In genomic region chr3:24525022-24525421, GRCh38 we compare ENCODE assay signal across 23 cellular contexts. TPM values are rescaled to one million over a fixed set of nuclear protein-coding genes. Genes with fewer than 3 reads are reported as not detected.
DNase-seq lines count a peak whose midpoint lies in the region; ATAC-seq, FAIRE-seq and TF ChIP-seq lines count a peak whose summit lies in the region.
"Had no signal": no experiment of that assay in that cellular context is flagged by ENCODE, and none has a peak within 500 bp of the region (broad histone marks: within the 10 kb centered on the region; RNA-seq: fewer than 3 reads in every experiment).

No MANE protein-coding gene starts in this region.

- no peak overlapping the region for H3K18ac ChIP-seq in mesendoderm (ENCODE audit: low read length)

- H4K8ac ChIP-seq in mesendoderm (ENCODE audit: low read depth, low read length) = no peak overlapping the region

- H3K79me2 ChIP-seq in PC-3 (ENCODE audit: low read length) = no peaks in the 10 kb centered on the region
- H3K79me2 ChIP-seq in mesendoderm (ENCODE audit: control insufficient read depth, insufficient read depth, low read length) = no peaks in the 10 kb centered on the region

- no peak for ATAC-seq in PC-3
- no peak for ATAC-seq in natural killer cell
- ATAC-seq: CD8-positive, alpha-beta T cell; GM12878 had no signal

- TF ChIP-seq CTCF in PC-3 (conservative IDR thresholded peaks at IDR 0.05; ENCODE audit: low read depth, low read length) = no peak
- no peak for TF ChIP-seq CTCF in stomach (IDR thresholded peaks at IDR 0.05)
- TF ChIP-seq CTCF in natural killer cell (IDR thresholded peaks at IDR 0.05) = no peak
- TF ChIP-seq CTCF in GM10266 (IDR thresholded peaks at IDR 0.05; ENCODE audit: control insufficient read depth, insufficient read depth, low read depth, missing control alignments) = no peak

- H3K9ac ChIP-seq in PC-3 (ENCODE audit: low read length) = no peak overlapping the region
- H3K9ac ChIP-seq in mesendoderm (ENCODE audit: low read length) = no peak overlapping the region
- H3K9ac ChIP-seq: BLaER1, GM23248 had no signal

- TF ChIP-seq EP300 in stomach (IDR thresholded peaks at IDR 0.05) = no peak

- POLR2A ChIA-PET in PC-3 (lab: Charles Lee; ENCODE audit: unreplicated experiment) = interaction anchor here (0.6 kb wide), 1 partner anchor 121 kb away, joined by 3 read pairs; no protein-coding TSS in a partner anchor

- peak overlapping the region; percentile 20 for H2BK15ac ChIP-seq in mesendoderm (replicated peaks; ENCODE audit: low read depth)

- H3K56ac ChIP-seq in mesendoderm (ENCODE audit: low read length) = peak overlapping the region; percentile 38

- intact Hi-C loops in PC-3 (cut with micrococcal nuclease) = loop anchor here (2.0 to 5.0 kb wide), 4 partner anchors 52 to 157 kb away; no protein-coding TSS in a partner anchor
- intact Hi-C loops in stomach (cut with DNase I; ENCODE audit: low total_unique reads) = no loop called here
- intact Hi-C loops in natural killer cell (cut with micrococcal nuclease) = no loop called here

- WGBS in mesendoderm (ENCODE audit: extremely low coverage, insufficient coverage, low lambda C conversion rate) = no CpG with 5 or more reads among the region's 1 CpG
- WGBS in stomach, 5 donors = 88 to 98% (median 96%) methylated on average over 1 of the region's 1 CpG

- H3K9me2 ChIP-seq in PC-3 (replicated peaks; ENCODE audit: low read length) = no peaks in the 10 kb centered on the region

- no peak overlapping the region for H3K4me3 Mint-ChIP-seq in natural killer cell
- H3K4me3 Mint-ChIP-seq: B cell; CD4-positive, CD25-positive, alpha-beta regulatory T cell; CD8-positive, alpha-beta T cell had no signal

- TF ChIP-seq POLR2A in stomach (IDR thresholded peaks at IDR 0.05) = no peak

- H2BK5ac ChIP-seq in mesendoderm (ENCODE audit: low read length) = no peak overlapping the region

- peak overlapping the region; percentile 34; the same call in 1 of the 2 replicates for H3K27ac ChIP-seq in PC-3 (ENCODE audit: low read length)
- H3K27ac ChIP-seq in epithelial cell of prostate = peak overlapping the region; percentile 38
- no peak overlapping the region for H3K27ac ChIP-seq in mesendoderm (ENCODE audit: low read depth, low read length)
- peak overlapping the region; percentile 48 to 72 (median 67) for H3K27ac ChIP-seq in stomach
- H3K27ac ChIP-seq: BLaER1, C4-2B, GM23248 had no signal

- no peak overlapping the region for H2AFZ ChIP-seq in PC-3 (ENCODE audit: low read length)
- H2AFZ ChIP-seq: GM23248 had no signal

- H3F3A ChIP-seq in PC-3 (ENCODE audit: low read length, unreplicated experiment) = no peaks in the 10 kb centered on the region

- H3K9me3 Mint-ChIP-seq in natural killer cell = peaks cover 0 to 3% of the 10 kb centered on the region in 2 donors
- H3K9me3 Mint-ChIP-seq: CD8-positive, alpha-beta T cell had no signal

- H3K36me3 Mint-ChIP-seq in natural killer cell = no peaks in the 10 kb centered on the region
- H3K36me3 Mint-ChIP-seq: CD4-positive, CD25-positive, alpha-beta regulatory T cell; CD8-positive, alpha-beta T cell had no signal

- no peak overlapping the region for H2BK120ac ChIP-seq in mesendoderm (ENCODE audit: low read depth, low read length)

- no peaks in the 10 kb centered on the region for H4K20me1 ChIP-seq in PC-3 (ENCODE audit: low read length)
- H4K20me1 ChIP-seq: BLaER1 had no signal

- H3K4me3 ChIP-seq in PC-3 (ENCODE audit: low read length) (no peak overlapping the region), mesendoderm (ENCODE audit: low read length) (no peak overlapping the region), stomach (no peak overlapping the region)
- H3K4me3 ChIP-seq: BLaER1, GM12878, GM23248 had no signal

- BruUV-seq in PC-3 (replicated peaks; lab: Mats Ljungman, UMichigan) = no TSS peak

- peaks cover 0 to 7% of the 10 kb centered on the region in 2 donors for H3K4me1 Mint-ChIP-seq in natural killer cell
- H3K4me1 Mint-ChIP-seq: CD4-positive, CD25-positive, alpha-beta regulatory T cell had no signal

- H4K5ac ChIP-seq in mesendoderm (ENCODE audit: low read length) = no peak overlapping the region

- H3K79me1 ChIP-seq in mesendoderm (ENCODE audit: low read length) = no peaks in the 10 kb centered on the region

- no peak overlapping the region for H3K4ac ChIP-seq in mesendoderm (ENCODE audit: low read depth, low read length)

- no peaks in the 10 kb centered on the region for H3K27me3 ChIP-seq in PC-3 (ENCODE audit: low read length)
- peaks cover 8% of the 10 kb centered on the region for H3K27me3 ChIP-seq in mesendoderm (ENCODE audit: insufficient read depth, low read length, poor library complexity)
- H3K27me3 ChIP-seq in stomach = peaks cover 0 to 14% (median 0%) of the 10 kb centered on the region in 3 donors
- H3K27me3 ChIP-seq: BLaER1 had no signal

- no peaks in the 10 kb centered on the region for H3K36me3 ChIP-seq in PC-3 (ENCODE audit: low read depth, low read length)
- no peaks in the 10 kb centered on the region for H3K36me3 ChIP-seq in mesendoderm (ENCODE audit: control insufficient read depth, insufficient read depth, low read length)
- no peaks in the 10 kb centered on the region for H3K36me3 ChIP-seq in stomach
- H3K36me3 ChIP-seq: BLaER1 had no signal

- no peak overlapping the region for H3K27ac Mint-ChIP-seq in natural killer cell
- H3K27ac Mint-ChIP-seq: B cell; CD4-positive, CD25-positive, alpha-beta regulatory T cell; CD8-positive, alpha-beta T cell had no signal

- no peak overlapping the region for H3K23ac ChIP-seq in mesendoderm (ENCODE audit: low read length)

- H3K4me1 ChIP-seq in PC-3 (ENCODE audit: insufficient read depth, low read length) = peaks cover 39% of the 10 kb centered on the region
- peaks cover 8% of the 10 kb centered on the region for H3K4me1 ChIP-seq in mesendoderm (ENCODE audit: control insufficient read depth, low read depth, low read length)
- H3K4me1 ChIP-seq in stomach = peaks cover 9 to 35% (median 24%) of the 10 kb centered on the region in 4 donors

- H3K27me3 Mint-ChIP-seq in natural killer cell (ENCODE audit: low read depth in 2 of 2) = peaks cover 23 to 27% of the 10 kb centered on the region in 2 donors

- no peak overlapping the region for H2AK5ac ChIP-seq in mesendoderm (ENCODE audit: low read length)

- no peaks in the 10 kb centered on the region for H3K9me3 ChIP-seq in PC-3 (ENCODE audit: low read length)
- no peaks in the 10 kb centered on the region for H3K9me3 ChIP-seq in stomach
- H3K9me3 ChIP-seq: Caco-2 had no signal

- H3K4me2 ChIP-seq in PC-3 (ENCODE audit: low read length) (peak overlapping the region; percentile 61), mesendoderm (ENCODE audit: low read length) (no peak overlapping the region)
- H3K4me2 ChIP-seq: BLaER1 had no signal

- DNase-seq in PC-3 = no peak
- no peak for DNase-seq in epithelial cell of prostate (ENCODE audit: low read depth, low spot score)
- DNase-seq in mesendoderm = no peak
- no peak for DNase-seq in stomach
- DNase-seq in frontal cortex (ENCODE audit: low spot score in 2 of 2) = no peak
- DNase-seq in NCI-H2081 (lab: John Stamatoyannopoulos, UW) = no peak
- DNase-seq in natural killer cell = no peak
- no peak for DNase-seq in GM10266 (ENCODE audit: extremely low spot score)
- DNase-seq: CD4-positive, CD25-positive, alpha-beta regulatory T cell; CD8-positive, alpha-beta T cell; DMS153; DND-41; H7 had no signal

- CTCF ChIA-PET in PC-3 (lab: Charles Lee) = interaction anchor here (1.4 kb wide), 1 partner anchor 29 kb away, joined by 4 read pairs; no protein-coding TSS in a partner anchor

- no peak for FAIRE-seq in frontal cortex (lab: Jason Lieb, UNC)
- FAIRE-seq: G401.6, GM12878, GM19239, H1 had no signal

RNA-seq across cellular contexts. Expression of gene THRB, which starts 30.4 kb away (rescaled TPM):
- total RNA-seq in PC-3 (2014; rRNA removed) (7.0 and 9.7 TPM in 2 replicates), stomach (10 to 100 TPM in 4 of 5 donors, 1 to 10 TPM in 1; 6.1 to 47.3 (median 25.0) TPM), frontal cortex (42.4 TPM), natural killer cell (under 1 TPM in 1 of 3 donors, not detected in 2; 0.05 TPM)
- polyA plus RNA-seq in mesendoderm (2013, experiment 1 of 2) = 0.37 TPM
- 0.52 TPM for polyA plus RNA-seq in mesendoderm (2013, experiment 2 of 2)
- polyA plus RNA-seq in stomach = 1 to 10 TPM; 3.6 to 7.1 (median 5.7) TPM
- total RNA-seq: A172; CD8-positive, alpha-beta T cell had no signal
- polyA plus RNA-seq: CD4-positive, CD25-positive, alpha-beta regulatory T cell; GM12878 had no signal
